ENCODE assay signal across 11 cellular contexts in genomic region chr7:129781856-129782256, GRCh38.
DNase-seq lines count a peak whose midpoint lies in the region; ATAC-seq and TF ChIP-seq lines count a peak whose summit lies in the region.
"Had no signal": no experiment of that assay in that cellular context is flagged by ENCODE, and none has a peak within 500 bp of the region (broad histone marks: within the 10 kb centered on the region; RNA-seq: fewer than 3 reads in every experiment).

No MANE protein-coding gene starts in this region.

- H3K36me3 ChIP-seq in hepatocyte (replicated peaks; ENCODE audit: insufficient read depth, low read depth), result no peaks in the 10 kb centered on the region
- H3K36me3 ChIP-seq: tibial nerve had no signal

- no peaks in the 10 kb centered on the region for H3K36me3 Mint-ChIP-seq in activated T-cell treated with anti-CD3 and anti-CD28 coated beads, Interleukin-2, amount 50 U/mL, for 24 hours (ENCODE audit: low read depth)

- WGBS in hepatocyte (ENCODE audit: low lambda C conversion rate, missing lambda C conversion rate), result 2% methylated on average over 16 of the region's 43 CpGs

- no peak for ATAC-seq in stimulated activated naive CD8-positive, alpha-beta T cell treated with anti-CD3 and anti-CD28 coated beads, Interleukin-15, amount 100 ng/mL, for 72 hours
- no peak for ATAC-seq in GM18505 (IDR thresholded peaks at IDR 0.05; ENCODE audit: unreplicated experiment)

- H3K27ac ChIP-seq in hepatocyte, result no peak overlapping the region
- H3K27ac ChIP-seq: tibial nerve had no signal

- H3K27me3 Mint-ChIP-seq in activated T-cell treated with anti-CD3 and anti-CD28 coated beads, Interleukin-2, amount 50 U/mL, for 24 hours, result peaks cover 76% of the 10 kb centered on the region
- H3K27me3 Mint-ChIP-seq in stimulated activated naive CD8-positive, alpha-beta T cell treated with anti-CD3 and anti-CD28 coated beads, Interleukin-15, amount 100 ng/mL, for 72 hours, result peaks cover 87% of the 10 kb centered on the region

- peaks cover 6% of the 10 kb centered on the region for H4K20me1 ChIP-seq in hepatocyte (ENCODE audit: insufficient read depth, poor library complexity, severe bottlenecking)

- peaks cover 83% of the 10 kb centered on the region for H3K27me3 ChIP-seq in hepatocyte

- H3K4me3 ChIP-seq in hepatocyte, result no peak overlapping the region

- peaks cover 36% of the 10 kb centered on the region for H3K4me1 ChIP-seq in hepatocyte (ENCODE audit: insufficient read depth)

- DNase-seq in activated T-cell treated with anti-CD3 and anti-CD28 coated beads, Interleukin-2, amount 50 U/mL, for 24 hours, result peak; percentile 45
- DNase-seq in activated T-cell treated with anti-CD3 and anti-CD28 coated beads, Interleukin-2, amount 50 U/mL, for 1 hour, result no peak
- DNase-seq in NCI-H526 treated with DMSO at 0.1 percent for 48 hours (lab: John Stamatoyannopoulos, UW), result peak; percentile 68
- DNase-seq in hepatocyte (ENCODE audit: low spot score), result no peak
- DNase-seq in stimulated activated naive CD8-positive, alpha-beta T cell treated with anti-CD3 and anti-CD28 coated beads, Interleukin-15, amount 100 ng/mL, for 72 hours, result peak in 1 of 2 donors; percentile 27
- no peak for DNase-seq in NOMO-1 (lab: John Stamatoyannopoulos, UW; ENCODE audit: unreplicated experiment in 2 of 2)
- no peak for DNase-seq in NCI-H345 (lab: John Stamatoyannopoulos, UW)
- DNase-seq: cortex of kidney, NCI-H1694 had no signal

- TF ChIP-seq POLR2A in GM18505 (IDR thresholded peaks at IDR 0.05; ENCODE audit: borderline replicate concordance, extremely low read depth, insufficient read depth, insufficient read length), result no peak

- no peaks in the 10 kb centered on the region for H3K79me2 ChIP-seq in hepatocyte

- H2AFZ ChIP-seq in hepatocyte, result peak overlapping the region; percentile 45

- peaks cover 49% of the 10 kb centered on the region for H3K4me1 Mint-ChIP-seq in activated T-cell treated with anti-CD3 and anti-CD28 coated beads, Interleukin-2, amount 50 U/mL, for 24 hours (ENCODE audit: low read depth)
- peaks cover 75% of the 10 kb centered on the region for H3K4me1 Mint-ChIP-seq in stimulated activated naive CD8-positive, alpha-beta T cell treated with anti-CD3 and anti-CD28 coated beads, Interleukin-15, amount 100 ng/mL, for 72 hours

- H3K4me3 Mint-ChIP-seq in activated T-cell treated with anti-CD3 and anti-CD28 coated beads, Interleukin-2, amount 50 U/mL, for 24 hours, result peak overlapping the region; percentile 68
- H3K4me3 Mint-ChIP-seq in stimulated activated naive CD8-positive, alpha-beta T cell treated with anti-CD3 and anti-CD28 coated beads, Interleukin-15, amount 100 ng/mL, for 72 hours, result peak overlapping the region; percentile 78 to 84

- no peak overlapping the region for H3K27ac Mint-ChIP-seq in activated T-cell treated with anti-CD3 and anti-CD28 coated beads, Interleukin-2, amount 50 U/mL, for 24 hours
- H3K27ac Mint-ChIP-seq in stimulated activated naive CD8-positive, alpha-beta T cell treated with anti-CD3 and anti-CD28 coated beads, Interleukin-15, amount 100 ng/mL, for 72 hours, result no peak overlapping the region

- H3K9me3 ChIP-seq in hepatocyte (ENCODE audit: low read depth), result no peaks in the 10 kb centered on the region
- H3K9me3 ChIP-seq: tibial nerve had no signal

- TF ChIP-seq CTCF in hepatocyte (IDR thresholded peaks at IDR 0.05; ENCODE audit: poor library complexity), result no peak

- H3K4me2 ChIP-seq in hepatocyte, result peak overlapping the region; percentile 97

- no peaks in the 10 kb centered on the region for H3K9me3 Mint-ChIP-seq in activated T-cell treated with anti-CD3 and anti-CD28 coated beads, Interleukin-2, amount 50 U/mL, for 24 hours
- no peaks in the 10 kb centered on the region for H3K9me3 Mint-ChIP-seq in stimulated activated naive CD8-positive, alpha-beta T cell treated with anti-CD3 and anti-CD28 coated beads, Interleukin-15, amount 100 ng/mL, for 72 hours

- H3K9me2 ChIP-seq in hepatocyte (replicated peaks; ENCODE audit: insufficient read depth), result no peaks in the 10 kb centered on the region

Comparison
In these comparisons a context has a peak if more than half of its experiments do, and no peak if none do; other contexts are left out.
1. DNase-seq: peak in activated T-cell treated with anti-CD3 and anti-CD28 coated beads, Interleukin-2, amount 50 U/mL, for 24 hours (single experiment) and NCI-H526 treated with DMSO at 0.1 percent for 48 hours (single experiment); none in activated T-cell treated with anti-CD3 and anti-CD28 coated beads, Interleukin-2, amount 50 U/mL, for 1 hour (single experiment), hepatocyte (single experiment), NOMO-1 (0 of 2) and NCI-H345 (single experiment).